ENCODE assay signal across 1 cellular context in genomic region chr11:77410076-77410827, GRCh38.
TF ChIP-seq lines count a peak whose summit lies in the region.

No MANE protein-coding gene starts in this region.

TF ChIP-seq in HCT116, 20 proteins besides CTCF, POLR2A, EP300 and RAD21 (continued from another document):
- no peak for TF ChIP-seq REST (IDR thresholded peaks at IDR 0.05; ENCODE audit: low read depth)
- no peak for TF ChIP-seq JUND (IDR thresholded peaks at IDR 0.05)
- TF ChIP-seq TCF7L2 (IDR thresholded peaks at IDR 0.05; ENCODE audit: borderline replicate concordance, extremely low read depth, insufficient read depth, insufficient read length), result no peak
- no peak for TF ChIP-seq ZBTB33 (IDR thresholded peaks at IDR 0.05; ENCODE audit: extremely low read depth, insufficient replicate concordance, low read length)
- no peak for TF ChIP-seq ATF3 (IDR thresholded peaks at IDR 0.05)
- no peak for TF ChIP-seq EGR1 (IDR thresholded peaks at IDR 0.05; ENCODE audit: low read depth)
- no peak for TF ChIP-seq ZFX (IDR thresholded peaks at IDR 0.05)
- TF ChIP-seq YY1 (IDR thresholded peaks at IDR 0.05; ENCODE audit: extremely low read depth, insufficient replicate concordance, low read depth, low read length), result no peak
- TF ChIP-seq ELF1 (IDR thresholded peaks at IDR 0.05; ENCODE audit: borderline replicate concordance, low read depth), result no peak
